In the genomic region with DNA sequence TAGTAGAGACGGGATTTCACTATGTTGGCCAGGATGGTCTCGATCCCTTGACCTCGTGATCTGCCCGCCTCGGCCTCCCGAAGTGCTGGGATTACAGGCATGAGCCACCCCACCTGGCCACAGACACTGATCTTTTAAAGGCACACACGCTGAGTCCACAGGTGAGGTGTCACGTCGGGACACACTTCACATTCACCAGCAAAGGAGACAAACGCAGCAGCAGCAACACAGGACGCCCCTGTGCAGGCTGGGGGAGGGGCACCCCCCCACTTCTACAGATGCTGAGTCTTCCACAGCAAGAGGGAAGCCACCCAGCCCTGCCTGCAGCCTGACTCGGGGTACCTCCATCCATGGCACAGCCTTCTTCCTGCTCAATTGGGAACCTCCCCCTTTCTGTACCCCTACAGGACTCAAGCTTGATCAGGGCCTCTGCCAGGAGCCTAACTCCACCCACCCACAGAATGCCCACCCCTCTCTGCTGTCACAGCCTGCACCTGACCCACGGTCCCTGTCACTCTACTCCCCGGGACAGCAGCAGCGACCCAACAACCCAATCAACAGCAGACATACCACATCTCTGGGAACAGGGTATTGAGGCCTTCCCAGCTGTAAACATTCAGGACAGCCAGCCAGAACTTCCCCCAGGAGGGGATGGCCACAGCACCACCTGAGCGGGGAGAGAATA, we compare ENCODE assay signal across 12 cellular contexts. TPM values are rescaled to one million over a fixed set of nuclear protein-coding genes. Genes with fewer than 3 reads are reported as not detected.
A peak's percentile ranks its signal among the peaks of the same experiment; 100 is the strongest.
DNase-seq lines count a peak whose midpoint lies in the region; ATAC-seq and TF ChIP-seq lines count a peak whose summit lies in the region.
"Had no signal": no experiment of that assay in that cellular context is flagged by ENCODE, and none has a peak within 500 bp of the region (broad histone marks: within the 10 kb centered on the region; RNA-seq: fewer than 3 reads in every experiment).

No MANE protein-coding gene starts in this region.

- ATAC-seq in GM21576 (IDR thresholded peaks at IDR 0.05; ENCODE audit: unreplicated experiment): no peak
- ATAC-seq: PC-3 had no signal

- H3K9ac ChIP-seq in neuronal stem cell (ENCODE audit: low read depth, low read length, poor library complexity): no peak overlapping the region

- H3K4me3 ChIP-seq in dorsolateral prefrontal cortex: peak overlapping the region in 1 of 59 donors; percentile 3
- no peak overlapping the region for H3K4me3 ChIP-seq in neuronal stem cell (ENCODE audit: low read length in 2 of 2)

- no peaks in the 10 kb centered on the region for H3K9me3 Mint-ChIP-seq in MCF 10A (ENCODE audit: unreplicated experiment)

- no peak overlapping the region for H3K4me2 ChIP-seq in neuronal stem cell (ENCODE audit: insufficient read depth, low read length, poor library complexity, severe bottlenecking)

- no peaks in the 10 kb centered on the region for H3K27me3 Mint-ChIP-seq in MCF 10A (ENCODE audit: insufficient read depth, unreplicated experiment)

- no peak overlapping the region for H2BK15ac ChIP-seq in neuronal stem cell (ENCODE audit: low read length)

- CTCF ChIA-PET in MCF 10A (lab: Yijun Ruan, JAX): interaction anchor here (1.1 kb wide), 1 partner anchor 8 kb away, joined by 3 read pairs; no protein-coding TSS in a partner anchor

- H3K4ac ChIP-seq in neuronal stem cell (ENCODE audit: low read length): no peak overlapping the region

- no peak overlapping the region for H3K14ac ChIP-seq in neuronal stem cell (ENCODE audit: low read length)

- H2AFZ ChIP-seq in neuronal stem cell (ENCODE audit: low read length): no peak overlapping the region

- no peak overlapping the region for H4K8ac ChIP-seq in neuronal stem cell (ENCODE audit: low read depth, low read length)

- H3K9me3 ChIP-seq in neuronal stem cell (replicated peaks in 1 of 2; ENCODE audit: control insufficient read depth in 2 of 2, insufficient read depth in 1 of 2, low read depth in 1 of 2, low read length in 2 of 2): peaks cover 0 to 2% of the 10 kb centered on the region in 2 donors
- H3K9me3 ChIP-seq: Caco-2 had no signal

- no peak overlapping the region for H2AK5ac ChIP-seq in neuronal stem cell (ENCODE audit: low read depth, low read length)

- no peak overlapping the region for H3K23ac ChIP-seq in neuronal stem cell (ENCODE audit: low read depth, low read length, poor library complexity)

- no peak overlapping the region for H3K27ac Mint-ChIP-seq in MCF 10A (ENCODE audit: low read depth, unreplicated experiment)

- no CpG with 5 or more reads among the region's 16 CpGs for WGBS in neuronal stem cell (ENCODE audit: extremely low coverage in 2 of 2, insufficient read length in 2 of 2, insufficient replicate concordance in 1 of 2), 2 donors

- H3K27me3 ChIP-seq in dorsolateral prefrontal cortex (no peaks in the 10 kb centered on the region), neuronal stem cell (ENCODE audit: control insufficient read depth in 3 of 3, insufficient read depth in 3 of 3, low read depth in 1 of 3, low read length in 3 of 3) (no peaks in the 10 kb centered on the region)

- no peak for TF ChIP-seq CTCF in dorsolateral prefrontal cortex (IDR thresholded peaks at IDR 0.05 in 54 of 56, conservative IDR thresholded peaks at IDR 0.05 in 2 of 56; ENCODE audit: low read depth in 1 of 56, partially characterized antibody in 56 of 56)
- TF ChIP-seq CTCF in MCF 10A (IDR thresholded peaks at IDR 0.05; ENCODE audit: unreplicated experiment): no peak

- H3K27ac ChIP-seq in dorsolateral prefrontal cortex: peak overlapping the region in 46 of 59 donors; percentile 19 to 82 (median 64)
- H3K27ac ChIP-seq in neuronal stem cell (replicated peaks; ENCODE audit: low read length): no peak overlapping the region

- peaks cover 47% of the 10 kb centered on the region for H3K36me3 Mint-ChIP-seq in MCF 10A (ENCODE audit: insufficient read depth, unreplicated experiment)

- H3K79me1 ChIP-seq in neuronal stem cell (ENCODE audit: low read depth, low read length): peaks cover 24% of the 10 kb centered on the region

- no peak overlapping the region for H2BK12ac ChIP-seq in neuronal stem cell (ENCODE audit: low read length)

- intact Hi-C loops in dorsolateral prefrontal cortex (cut with DNase I): no loop called here
- intact Hi-C loops in MCF 10A (cut with micrococcal nuclease): no loop called here

- no peaks in the 10 kb centered on the region for H3K4me1 ChIP-seq in neuronal stem cell (ENCODE audit: control insufficient read depth in 2 of 2, insufficient read depth in 1 of 2, low read depth in 1 of 2, low read length in 2 of 2)
- H3K4me1 ChIP-seq: Caco-2 had no signal

- no peak overlapping the region for H3K18ac ChIP-seq in neuronal stem cell (ENCODE audit: low read length)

- no peak overlapping the region for H2BK120ac ChIP-seq in neuronal stem cell (ENCODE audit: low read depth, low read length)

- H4K91ac ChIP-seq in neuronal stem cell (ENCODE audit: low read depth, low read length, poor library complexity): no peak overlapping the region

- peaks cover 55 to 88% of the 10 kb centered on the region in 2 donors for H3K36me3 ChIP-seq in neuronal stem cell (replicated peaks in 1 of 2; ENCODE audit: control insufficient read depth in 2 of 2, insufficient read depth in 2 of 2, low read length in 2 of 2)

- H2BK5ac ChIP-seq in neuronal stem cell (ENCODE audit: low read length): peak overlapping the region; percentile 33

- POLR2A ChIA-PET in MCF 10A (lab: Yijun Ruan, JAX): interaction anchor here (0.6 kb wide), 2 partner anchors 33 to 238 kb away, joined by 3 read pairs; no protein-coding TSS in a partner anchor

- no peak overlapping the region for H3K4me3 Mint-ChIP-seq in MCF 10A (ENCODE audit: unreplicated experiment)

- H3K4me1 Mint-ChIP-seq in MCF 10A (ENCODE audit: insufficient read depth, unreplicated experiment): peaks cover 9% of the 10 kb centered on the region

- BruUV-seq in MCF 10A (replicated peaks; lab: Mats Ljungman, UMichigan): no TSS peak

- peak; percentile 48 for DNase-seq in activated effector memory CD4-positive, alpha-beta T cell treated with anti-CD3 and anti-CD28 coated beads, Interleukin-2, amount 50 U/mL, for 16 hours
- no peak for DNase-seq in activated effector memory CD4-positive, alpha-beta T cell treated with Interleukin-2 at 50 U/mL for 16 hours
- DNase-seq in dorsolateral prefrontal cortex (no peak), neuronal stem cell (ENCODE audit: low spot score) (no peak), NCI-H69 (lab: John Stamatoyannopoulos, UW) (no peak), iPS-NIHi7 (ENCODE audit: extremely low spot score) (no peak), MCF 10A (ENCODE audit: unreplicated experiment) (no peak)
- DNase-seq: Caco-2, KG1, NCI-H1694, PC-3 had no signal

RNA-seq across cellular contexts. Expression of a gene that starts 9.5 kb away (rescaled TPM):
- 100 to 1,000 TPM in 93 of 120 experiments, 10 to 100 TPM in 27; 61.5 to 278 (median 121) TPM for total RNA-seq in dorsolateral prefrontal cortex
- polyA plus RNA-seq in neuronal stem cell (2013, experiment 1 of 2): 42.5 TPM
- polyA plus RNA-seq in neuronal stem cell (2013, experiment 2 of 2): 42.2 TPM
- 45.5 and 47.5 TPM in 2 replicates for total RNA-seq in MCF 10A (2022)

RNA-seq across cellular contexts. Expression of a gene that starts 34.8 kb away (rescaled TPM):
- total RNA-seq in dorsolateral prefrontal cortex: 10 to 100 TPM in 116 of 120 experiments, 1 to 10 TPM in 4; 4.3 to 38.8 (median 21.8) TPM
- 38.2 TPM for polyA plus RNA-seq in neuronal stem cell (2013, experiment 1 of 2)
- 37.5 TPM for polyA plus RNA-seq in neuronal stem cell (2013, experiment 2 of 2)
- 10.5 and 11.3 TPM in 2 replicates for total RNA-seq in MCF 10A (2022)
